ENCODE assay signal across 8 cellular contexts in genomic region chr1:200738348-200738732, GRCh38. TPM values are rescaled to one million over a fixed set of nuclear protein-coding genes. Genes with fewer than 3 reads are reported as not detected.
A peak's percentile ranks its signal among the peaks of the same experiment; 100 is the strongest.
DNase-seq lines count a peak whose midpoint lies in the region; ATAC-seq and TF ChIP-seq lines count a peak whose summit lies in the region.

No MANE protein-coding gene starts in this region.

- CTCF ChIA-PET in CD8-positive, alpha-beta memory T cell (lab: Charles Lee): interaction anchor here (1.8 kb wide), 1 partner anchor 10 kb away, joined by 4 read pairs; no protein-coding TSS in a partner anchor

- H3K27me3 ChIP-seq in CD8-positive, alpha-beta memory T cell (ENCODE audit: insufficient read depth, low read length, poor library complexity, severe bottlenecking): no peaks in the 10 kb centered on the region
- H3K27me3 ChIP-seq in Karpas-422 (ENCODE audit: low read length) (no peaks in the 10 kb centered on the region), neural progenitor cell (peaks cover 10% of the 10 kb centered on the region)

- no peak for TF ChIP-seq CTCF in neural progenitor cell (IDR thresholded peaks at IDR 0.05)

- no peaks in the 10 kb centered on the region for H3K36me3 ChIP-seq in CD8-positive, alpha-beta memory T cell (ENCODE audit: insufficient read depth, low read length)
- H3K36me3 ChIP-seq in Karpas-422 (ENCODE audit: insufficient read depth, low read length): peaks cover 10% of the 10 kb centered on the region; the same call in 1 of the 2 replicates
- H3K36me3 ChIP-seq in neural progenitor cell: peaks cover 5% of the 10 kb centered on the region

- H3K79me2 ChIP-seq in Karpas-422 (ENCODE audit: low read length) (peaks cover 41% of the 10 kb centered on the region), neural progenitor cell (ENCODE audit: low read depth) (peaks cover 38% of the 10 kb centered on the region)

- peaks cover 8 to 10% of the 10 kb centered on the region in 2 donors for H3K27me3 Mint-ChIP-seq in CD8-positive, alpha-beta memory T cell
- H3K27me3 Mint-ChIP-seq in dendritic cell treated with granulocyte-macrophage colony-stimulating factor and Interleukin-4, amounts not matched to agents 40 ng/mL and 50 ng/mL, for 4 days: peaks cover 25% of the 10 kb centered on the region
- H3K27me3 Mint-ChIP-seq in neural progenitor cell (ENCODE audit: insufficient read depth, low read depth): peaks cover 6% of the 10 kb centered on the region

- H3K36me3 Mint-ChIP-seq in CD8-positive, alpha-beta memory T cell: peaks cover 0 to 3% (median 0%) of the 10 kb centered on the region in 3 donors
- H3K36me3 Mint-ChIP-seq in dendritic cell treated with granulocyte-macrophage colony-stimulating factor and Interleukin-4, amounts not matched to agents 40 ng/mL and 50 ng/mL, for 4 days (ENCODE audit: low read depth): peaks cover 8% of the 10 kb centered on the region
- H3K36me3 Mint-ChIP-seq in neural progenitor cell: peaks cover 2% of the 10 kb centered on the region

- peak overlapping the region; percentile 86 to 97 (median 94) for H3K4me3 Mint-ChIP-seq in CD8-positive, alpha-beta memory T cell
- peak overlapping the region; percentile 99 for H3K4me3 Mint-ChIP-seq in dendritic cell treated with granulocyte-macrophage colony-stimulating factor and Interleukin-4, amounts not matched to agents 40 ng/mL and 50 ng/mL, for 4 days
- peak overlapping the region; percentile 99 for H3K4me3 Mint-ChIP-seq in neural progenitor cell

- H3K27ac Mint-ChIP-seq in CD8-positive, alpha-beta memory T cell: peak overlapping the region in 7 of 8 donors; percentile 3 to 85 (median 75)
- peak overlapping the region; percentile 100 for H3K27ac Mint-ChIP-seq in dendritic cell treated with granulocyte-macrophage colony-stimulating factor and Interleukin-4, amounts not matched to agents 40 ng/mL and 50 ng/mL, for 4 days
- H3K27ac Mint-ChIP-seq in neural progenitor cell: peak overlapping the region; percentile 68

- H3F3A ChIP-seq in neural progenitor cell (ENCODE audit: low read depth): peaks cover 27% of the 10 kb centered on the region

- no peak for DNase-seq in CD8-positive, alpha-beta memory T cell
- no peak for DNase-seq in Karpas-422
- DNase-seq in neural progenitor cell (ENCODE audit: low spot score): no peak
- DNase-seq in SKM-1 treated with dmso at 0.1 percent for 144 hours (lab: John Stamatoyannopoulos, UW; ENCODE audit: unreplicated experiment): no peak
- no peak for DNase-seq in activated gamma-delta T cell (lab: John Stamatoyannopoulos, UW)
- DNase-seq in midbrain (lab: John Stamatoyannopoulos, UW): no peak

- H3K4me1 Mint-ChIP-seq in CD8-positive, alpha-beta memory T cell: peaks cover 19 to 38% (median 29%) of the 10 kb centered on the region in 3 donors
- peaks cover 38% of the 10 kb centered on the region for H3K4me1 Mint-ChIP-seq in dendritic cell treated with granulocyte-macrophage colony-stimulating factor and Interleukin-4, amounts not matched to agents 40 ng/mL and 50 ng/mL, for 4 days (ENCODE audit: low read depth)
- H3K4me1 Mint-ChIP-seq in neural progenitor cell: peaks cover 33% of the 10 kb centered on the region

- no peaks in the 10 kb centered on the region for H3K9me3 ChIP-seq in CD8-positive, alpha-beta memory T cell (ENCODE audit: low read length)
- H3K9me3 ChIP-seq in Karpas-422 (ENCODE audit: low read length): no peaks in the 10 kb centered on the region
- H3K9me3 ChIP-seq in neural progenitor cell (ENCODE audit: low read depth): no peaks in the 10 kb centered on the region

- H3K9me2 ChIP-seq in Karpas-422 (replicated peaks; ENCODE audit: insufficient read depth, low read length): no peaks in the 10 kb centered on the region

- ATAC-seq in GM21381 (IDR thresholded peaks at IDR 0.05; ENCODE audit: unreplicated experiment): no peak

- no peak overlapping the region for H3K27ac ChIP-seq in CD8-positive, alpha-beta memory T cell (ENCODE audit: low read depth, low read length)
- no peak overlapping the region for H3K27ac ChIP-seq in Karpas-422 (ENCODE audit: low read length)
- no peak overlapping the region for H3K27ac ChIP-seq in neural progenitor cell

- H3K4me3 ChIP-seq in CD8-positive, alpha-beta memory T cell (ENCODE audit: low read length): peak overlapping the region; percentile 63
- peak overlapping the region; percentile 77 for H3K4me3 ChIP-seq in Karpas-422 (ENCODE audit: low read length)
- peak overlapping the region; percentile 89 for H3K4me3 ChIP-seq in neural progenitor cell

- H3K4me1 ChIP-seq in CD8-positive, alpha-beta memory T cell (ENCODE audit: insufficient read depth, low read length): peaks cover 16% of the 10 kb centered on the region
- H3K4me1 ChIP-seq in Karpas-422 (ENCODE audit: low read length) (peaks cover 28% of the 10 kb centered on the region), neural progenitor cell (peaks cover 37% of the 10 kb centered on the region)

- no peaks in the 10 kb centered on the region for H4K20me1 ChIP-seq in Karpas-422 (ENCODE audit: insufficient read depth, low read depth, low read length)
- peaks cover 37% of the 10 kb centered on the region for H4K20me1 ChIP-seq in neural progenitor cell (ENCODE audit: low read depth)

- intact Hi-C loops in dendritic cell treated with granulocyte-macrophage colony-stimulating factor and Interleukin-4, amounts not matched to agents 40 ng/mL and 50 ng/mL, for 4 days (cut with micrococcal nuclease): loop anchor here (5.0 kb wide), 2 partner anchors 71 to 116 kb away; partner anchors contain the start of genes DDX59 and KIF14

- POLR2A ChIA-PET in CD8-positive, alpha-beta memory T cell (lab: Charles Lee): no interaction called here

- H3K4me2 ChIP-seq in Karpas-422 (ENCODE audit: low read depth, low read length, poor library complexity, severe bottlenecking) (peak overlapping the region; percentile 86), neural progenitor cell (peak overlapping the region; percentile 64)

- H2AFZ ChIP-seq in Karpas-422 (ENCODE audit: low read length) (peak overlapping the region; percentile 91), neural progenitor cell (replicated peaks) (peak overlapping the region; percentile 5)

- H3K9me3 Mint-ChIP-seq in CD8-positive, alpha-beta memory T cell: no peaks in the 10 kb centered on the region
- no peaks in the 10 kb centered on the region for H3K9me3 Mint-ChIP-seq in dendritic cell treated with granulocyte-macrophage colony-stimulating factor and Interleukin-4, amounts not matched to agents 40 ng/mL and 50 ng/mL, for 4 days
- no peaks in the 10 kb centered on the region for H3K9me3 Mint-ChIP-seq in neural progenitor cell

- H3K9ac ChIP-seq in Karpas-422 (ENCODE audit: low read length) (peak overlapping the region; percentile 81), neural progenitor cell (no peak overlapping the region)

RNA-seq across cellular contexts. Expression of gene CAMSAP2, which starts 0.4 kb away (rescaled TPM):
- 1 to 10 TPM; 2.7 to 3.1 TPM for total RNA-seq in CD8-positive, alpha-beta memory T cell
- polyA plus RNA-seq in CD8-positive, alpha-beta memory T cell: 0.35 TPM
- total RNA-seq in Karpas-422 (2014; rRNA removed; shearing (Covaris generic); ENCODE audit: low replicate concordance): 29.4 and 56.5 TPM in 2 replicates
- total RNA-seq in neural progenitor cell (ENCODE audit: low replicate concordance): 28.2 and 43.9 TPM in 2 replicates
